Comparison of ENCODE assay signal across 11 cellular contexts in the genomic region with DNA sequence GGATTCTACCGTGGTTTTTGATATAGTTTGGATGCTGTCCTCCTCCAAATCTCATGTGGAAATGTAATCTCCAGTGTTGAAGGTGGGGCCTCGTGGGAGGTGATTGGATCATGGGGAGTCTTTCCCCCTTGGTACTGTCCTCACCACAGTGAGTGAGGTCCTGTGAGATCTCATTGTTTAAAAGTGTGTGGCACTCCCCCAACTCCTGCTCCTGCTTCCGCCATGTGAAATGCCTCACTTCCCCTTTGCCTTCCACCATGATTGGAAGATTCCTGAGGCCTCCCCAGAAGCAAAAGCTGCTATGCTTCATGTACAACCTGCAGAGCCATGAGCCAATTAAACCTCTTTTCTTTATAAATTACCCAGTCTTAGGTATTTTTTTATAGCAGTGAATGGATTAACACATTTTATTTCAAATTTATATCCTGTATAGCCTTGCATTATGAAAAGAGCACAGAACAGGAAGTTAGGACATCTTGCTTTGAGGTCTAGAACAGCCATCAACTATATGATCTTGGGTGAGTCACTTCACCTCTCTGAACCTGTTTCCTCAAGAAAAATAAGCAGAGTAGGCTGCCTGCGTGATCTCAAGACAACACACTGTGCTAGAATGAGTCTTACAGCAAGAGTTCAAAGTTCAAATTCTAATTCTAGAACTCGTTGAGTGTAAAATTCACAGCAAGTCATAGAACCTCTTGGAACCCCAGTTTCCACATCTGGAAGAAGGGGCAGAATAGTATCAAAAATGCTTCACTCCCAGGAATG.
DNase-seq lines count a peak whose midpoint lies in the region; ATAC-seq and TF ChIP-seq lines count a peak whose summit lies in the region.
"Had no signal": no experiment of that assay in that cellular context is flagged by ENCODE, and none has a peak within 500 bp of the region (broad histone marks: within the 10 kb centered on the region; RNA-seq: fewer than 3 reads in every experiment).

No MANE protein-coding gene starts in this region.

- no peak for ATAC-seq in GM23338
- no peak for ATAC-seq in HG02571 (IDR thresholded peaks at IDR 0.05; ENCODE audit: unreplicated experiment)

- 0 out of 2 replicates have a peak, but pooled peaks cover 8% of the 10 kb centered on the region for H3K9me2 ChIP-seq in GM23338 (ENCODE audit: insufficient read depth)

- no peak overlapping the region for H3K4me3 ChIP-seq in GM23338
- H3K4me3 ChIP-seq in brain microvascular endothelial cell (ENCODE audit: low read depth, low read length) = no peak overlapping the region
- H3K4me3 ChIP-seq in skeletal muscle cell (ENCODE audit: low read depth, low read length) = no peak overlapping the region
- no peak overlapping the region for H3K4me3 ChIP-seq in HAP-1

- H3K27me3 ChIP-seq in GM23338 (ENCODE audit: insufficient read depth) = no peaks in the 10 kb centered on the region
- H3K27me3 ChIP-seq in brain microvascular endothelial cell (replicated peaks) = no peaks in the 10 kb centered on the region
- H3K27me3 ChIP-seq in HAP-1 (ENCODE audit: low read depth) = no peaks in the 10 kb centered on the region

- no peaks in the 10 kb centered on the region for H3K36me3 ChIP-seq in GM23338 (ENCODE audit: insufficient read depth)
- H3K36me3 ChIP-seq in brain microvascular endothelial cell (replicated peaks) = no peaks in the 10 kb centered on the region
- no peaks in the 10 kb centered on the region; the same call in 1 of the 2 replicates for H3K36me3 ChIP-seq in HAP-1 (replicated peaks)

- H3K4me2 ChIP-seq in GM23338 = no peak overlapping the region

- H2AFZ ChIP-seq in GM23338 = peak overlapping the region; percentile 78; the same call in 1 of the 2 replicates

- H3K36me3 Mint-ChIP-seq in GM23338 (ENCODE audit: low read depth) = peaks cover 9% of the 10 kb centered on the region; the same call in 2 of the 3 replicates

- H3K4me1 ChIP-seq in GM23338 (ENCODE audit: insufficient read depth) = peaks cover 8% of the 10 kb centered on the region; the same call in 1 of the 2 replicates
- peaks cover 23% of the 10 kb centered on the region for H3K4me1 ChIP-seq in HAP-1

- H3K79me2 ChIP-seq in GM23338 (replicated peaks; ENCODE audit: insufficient read depth) = no peaks in the 10 kb centered on the region

- H4K20me1 ChIP-seq in GM23338 (replicated peaks; ENCODE audit: insufficient read depth) = no peaks in the 10 kb centered on the region

- no peaks in the 10 kb centered on the region for H3F3A ChIP-seq in GM23338 (replicated peaks; ENCODE audit: low read depth)

- DNase-seq in GM23338 (ENCODE audit: low spot score) = no peak
- DNase-seq in NOMO-1 treated with dmso at 0.1 percent for 144 hours (lab: John Stamatoyannopoulos, UW; ENCODE audit: unreplicated experiment) = peak; percentile 49
- DNase-seq in brain microvascular endothelial cell = peak; percentile 94
- DNase-seq in skeletal muscle cell (ENCODE audit: low read depth) = peak; percentile 95
- no peak for DNase-seq in 8988T
- no peak for DNase-seq in SK-N-DZ (ENCODE audit: low spot score)
- no peak for DNase-seq in HAP-1 (ENCODE audit: low spot score in 2 of 2)
- DNase-seq: activated effector memory CD4-positive, alpha-beta T cell treated with Interleukin-2 at 50 U/mL for 16 hours; midbrain; NCI-H526 treated with DMSO at 0.1 percent for 48 hours had no signal

- peaks cover 12% of the 10 kb centered on the region; the same call in 2 of the 3 replicates for H3K4me1 Mint-ChIP-seq in GM23338

- H3K27ac ChIP-seq in GM23338 (ENCODE audit: low read depth) (no peak overlapping the region), brain microvascular endothelial cell (peak overlapping the region; percentile 95)

- in situ Hi-C loops in brain microvascular endothelial cell (cut with HindIII; ENCODE audit: low pct_ligation_motif_present, low sequenced_read_pairs) (no loop called here), HAP-1 (cut with MboI; ENCODE audit: low sequenced_read_pairs) (no loop called here)

- no peak overlapping the region for H3K4me3 Mint-ChIP-seq in GM23338

- H3K9me3 Mint-ChIP-seq in GM23338 = peaks cover 8% of the 10 kb centered on the region

- no peak for TF ChIP-seq CTCF in GM23338 (conservative IDR thresholded peaks at IDR 0.05; ENCODE audit: low read depth in 2 of 2)
- TF ChIP-seq CTCF in brain microvascular endothelial cell (IDR thresholded peaks at IDR 0.05; ENCODE audit: low read depth, low read length, missing control alignments) = no peak

- H3K27me3 Mint-ChIP-seq in GM23338 (ENCODE audit: insufficient read depth, low read depth, poor library complexity) = no peaks in the 10 kb centered on the region

- H3K9me3 ChIP-seq in HAP-1 = peaks cover 4% of the 10 kb centered on the region

- H3K27ac Mint-ChIP-seq in GM23338 = 0 out of 2 replicates have a peak overlapping the region, but pooled peaks have one; percentile 11

TF ChIP-seq in GM23338, 12 proteins besides CTCF, POLR2A, EP300 and RAD21 (continues in another document):
- TF ChIP-seq, protein P1, sequence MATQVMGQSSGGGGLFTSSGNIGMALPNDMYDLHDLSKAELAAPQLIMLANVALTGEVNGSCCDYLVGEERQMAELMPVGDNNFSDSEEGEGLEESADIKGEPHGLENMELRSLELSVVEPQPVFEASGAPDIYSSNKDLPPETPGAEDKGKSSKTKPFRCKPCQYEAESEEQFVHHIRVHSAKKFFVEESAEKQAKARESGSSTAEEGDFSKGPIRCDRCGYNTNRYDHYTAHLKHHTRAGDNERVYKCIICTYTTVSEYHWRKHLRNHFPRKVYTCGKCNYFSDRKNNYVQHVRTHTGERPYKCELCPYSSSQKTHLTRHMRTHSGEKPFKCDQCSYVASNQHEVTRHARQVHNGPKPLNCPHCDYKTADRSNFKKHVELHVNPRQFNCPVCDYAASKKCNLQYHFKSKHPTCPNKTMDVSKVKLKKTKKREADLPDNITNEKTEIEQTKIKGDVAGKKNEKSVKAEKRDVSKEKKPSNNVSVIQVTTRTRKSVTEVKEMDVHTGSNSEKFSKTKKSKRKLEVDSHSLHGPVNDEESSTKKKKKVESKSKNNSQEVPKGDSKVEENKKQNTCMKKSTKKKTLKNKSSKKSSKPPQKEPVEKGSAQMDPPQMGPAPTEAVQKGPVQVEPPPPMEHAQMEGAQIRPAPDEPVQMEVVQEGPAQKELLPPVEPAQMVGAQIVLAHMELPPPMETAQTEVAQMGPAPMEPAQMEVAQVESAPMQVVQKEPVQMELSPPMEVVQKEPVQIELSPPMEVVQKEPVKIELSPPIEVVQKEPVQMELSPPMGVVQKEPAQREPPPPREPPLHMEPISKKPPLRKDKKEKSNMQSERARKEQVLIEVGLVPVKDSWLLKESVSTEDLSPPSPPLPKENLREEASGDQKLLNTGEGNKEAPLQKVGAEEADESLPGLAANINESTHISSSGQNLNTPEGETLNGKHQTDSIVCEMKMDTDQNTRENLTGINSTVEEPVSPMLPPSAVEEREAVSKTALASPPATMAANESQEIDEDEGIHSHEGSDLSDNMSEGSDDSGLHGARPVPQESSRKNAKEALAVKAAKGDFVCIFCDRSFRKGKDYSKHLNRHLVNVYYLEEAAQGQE (IDR thresholded peaks at IDR 0.05; ENCODE audit: unreplicated experiment) = no peak

Comparison
In these comparisons a context has a peak if more than half of its experiments do, and no peak if none do; other contexts are left out.
1. DNase-seq: peak in NOMO-1 treated with dmso at 0.1 percent for 144 hours (single experiment), brain microvascular endothelial cell (single experiment) and skeletal muscle cell (single experiment); none in GM23338 (single experiment), 8988T (single experiment), SK-N-DZ (single experiment) and HAP-1 (0 of 2).